In the genomic region with DNA sequence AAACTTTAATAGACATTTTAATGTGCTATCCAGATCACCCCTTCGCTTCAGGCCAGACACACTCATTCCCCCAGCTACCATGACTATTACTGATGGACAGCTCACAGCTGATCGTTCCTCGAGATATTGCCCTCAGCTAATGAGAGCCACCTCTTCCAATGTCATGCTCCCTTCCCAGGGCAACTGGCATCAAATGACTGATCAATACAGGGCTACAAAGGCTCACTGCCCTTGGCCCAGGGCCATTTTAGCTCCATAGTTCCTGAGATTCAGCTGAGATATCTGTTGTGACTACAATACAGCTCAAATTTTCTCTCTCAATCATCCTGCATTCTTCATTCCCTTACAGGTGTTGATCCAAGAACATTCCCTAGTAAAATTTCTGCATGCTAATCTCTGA, we compare ENCODE assay signal across 20 cellular contexts.
DNase-seq lines count a peak whose midpoint lies in the region; ATAC-seq, FAIRE-seq and TF ChIP-seq lines count a peak whose summit lies in the region.
"Had no signal": no experiment of that assay in that cellular context is flagged by ENCODE, and none has a peak within 500 bp of the region (broad histone marks: within the 10 kb centered on the region; RNA-seq: fewer than 3 reads in every experiment).

No MANE protein-coding gene starts in this region.

- H3K27me3 ChIP-seq in BE2C (no peaks in the 10 kb centered on the region), K562 (ENCODE audit: control insufficient read depth in 2 of 2, insufficient read depth in 2 of 2, low read length in 2 of 2) (no peaks in the 10 kb centered on the region), sigmoid colon (no peaks in the 10 kb centered on the region), mammary epithelial cell (ENCODE audit: insufficient read depth, low read length) (no peaks in the 10 kb centered on the region)
- H3K27me3 ChIP-seq: BLaER1 treated with 17β-estradiol and CSF1 and Interleukin-3, amounts not matched to agents 10 nM and 100 nM had no signal

- CTCF ChIA-PET in K562 (lab: Yijun Ruan, JAX; ENCODE audit: low intra/inter-chr PET ratio), result no interaction called here
- CTCF ChIA-PET in mammary epithelial cell (lab: Charles Lee; ENCODE audit: low non-redundant PET), result no interaction called here

- 0% methylated on average over 3 of the region's 3 CpGs for WGBS in K562 (ENCODE audit: insufficient coverage, low coverage, missing lambda C conversion rate)
- 83 to 87% methylated on average over 3 of the region's 3 CpGs for WGBS in sigmoid colon, 2 donors
- 59% methylated on average over 3 of the region's 3 CpGs for WGBS in mammary epithelial cell (ENCODE audit: low coverage, missing lambda C conversion rate)

- H2AFZ ChIP-seq in K562 (ENCODE audit: low read depth, low read length) (no peak overlapping the region), mammary epithelial cell (ENCODE audit: low read depth, low read length) (no peak overlapping the region)

- H3K9me3 ChIP-seq in BE2C, result no peaks in the 10 kb centered on the region
- H3K9me3 ChIP-seq in K562 (replicated peaks; ENCODE audit: control insufficient read depth, insufficient read depth, low read depth, low read length), result no peaks in the 10 kb centered on the region
- no peaks in the 10 kb centered on the region for H3K9me3 ChIP-seq in sigmoid colon
- H3K9me3 ChIP-seq in mammary epithelial cell (replicated peaks; ENCODE audit: insufficient read depth, low read length), result no peaks in the 10 kb centered on the region
- H3K9me3 ChIP-seq: BLaER1 treated with 17β-estradiol and CSF1 and Interleukin-3, amounts not matched to agents 10 nM and 100 nM; Caco-2 had no signal

- no peak for TF ChIP-seq CTCF in BE2C (IDR thresholded peaks at IDR 0.05; ENCODE audit: low read depth, low read length)
- TF ChIP-seq CTCF in K562 (IDR thresholded peaks at IDR 0.05 in 2 of 3, conservative IDR thresholded peaks at IDR 0.05 in 1 of 3; ENCODE audit: insufficient read depth in 2 of 3, low read depth in 1 of 3, low read length in 3 of 3), result no peak
- no peak for TF ChIP-seq CTCF in sigmoid colon (IDR thresholded peaks at IDR 0.05)
- no peak for TF ChIP-seq CTCF in mammary epithelial cell (conservative IDR thresholded peaks at IDR 0.05 in 1 of 2, IDR thresholded peaks at IDR 0.05 in 1 of 2; ENCODE audit: extremely low read depth in 1 of 2, insufficient read depth in 1 of 2, low read depth in 1 of 2, low read length in 2 of 2)

- no peaks in the 10 kb centered on the region for H3K36me3 ChIP-seq in BE2C
- no peaks in the 10 kb centered on the region for H3K36me3 ChIP-seq in K562 (ENCODE audit: control insufficient read depth, insufficient read depth, low read length)
- no peaks in the 10 kb centered on the region for H3K36me3 ChIP-seq in sigmoid colon
- no peaks in the 10 kb centered on the region for H3K36me3 ChIP-seq in mammary epithelial cell (ENCODE audit: insufficient read depth, low read length)
- H3K36me3 ChIP-seq: BLaER1 treated with 17β-estradiol and CSF1 and Interleukin-3, amounts not matched to agents 10 nM and 100 nM had no signal

- BruUV-seq in K562 (replicated peaks; lab: Mats Ljungman, UMichigan) (no TSS peak), mammary epithelial cell (replicated peaks; lab: Mats Ljungman, UMichigan) (no TSS peak)

- H3K4me2 ChIP-seq in K562 (ENCODE audit: insufficient read depth, low read length) (no peak overlapping the region), mammary epithelial cell (ENCODE audit: insufficient read depth, low read depth, low read length) (no peak overlapping the region)
- H3K4me2 ChIP-seq: BLaER1 treated with 17β-estradiol and CSF1 and Interleukin-3, amounts not matched to agents 10 nM and 100 nM had no signal

- TF ChIP-seq POLR2A in K562 (conservative IDR thresholded peaks at IDR 0.05) (no peak), sigmoid colon (IDR thresholded peaks at IDR 0.05) (no peak)

- no peaks in the 10 kb centered on the region for H3K79me2 ChIP-seq in K562 (ENCODE audit: control insufficient read depth, insufficient read depth, low read length)
- no peaks in the 10 kb centered on the region for H3K79me2 ChIP-seq in mammary epithelial cell (ENCODE audit: insufficient read depth, low read length)

- H4K20me1 ChIP-seq in K562 (replicated peaks; ENCODE audit: control insufficient read depth, insufficient read depth, low read length), result no peaks in the 10 kb centered on the region
- H4K20me1 ChIP-seq in mammary epithelial cell (ENCODE audit: insufficient read depth, low read length), result no peaks in the 10 kb centered on the region
- H4K20me1 ChIP-seq: BLaER1 treated with 17β-estradiol and CSF1 and Interleukin-3, amounts not matched to agents 10 nM and 100 nM had no signal

- H3K27ac ChIP-seq in K562 (ENCODE audit: extremely low read depth, low read depth, low read length) (no peak overlapping the region), sigmoid colon (no peak overlapping the region), mammary epithelial cell (ENCODE audit: insufficient read depth, low read depth, low read length) (no peak overlapping the region)
- H3K27ac ChIP-seq: BLaER1 treated with 17β-estradiol and CSF1 and Interleukin-3, amounts not matched to agents 10 nM and 100 nM; C4-2B had no signal

- dilution Hi-C loops in mammary epithelial cell (cut with HindIII; ENCODE audit: low sequenced_read_pairs), result no loop called here

- H3K4me1 ChIP-seq in BE2C (no peaks in the 10 kb centered on the region), K562 (replicated peaks in 1 of 2; ENCODE audit: control insufficient read depth in 2 of 2, insufficient read depth in 2 of 2, low read length in 2 of 2) (no peaks in the 10 kb centered on the region), sigmoid colon (no peaks in the 10 kb centered on the region), mammary epithelial cell (ENCODE audit: insufficient read depth, low read length) (no peaks in the 10 kb centered on the region)
- H3K4me1 ChIP-seq: BLaER1 treated with 17β-estradiol and CSF1 and Interleukin-3, amounts not matched to agents 10 nM and 100 nM; Caco-2 had no signal

- TF ChIP-seq RAD21 in K562 (CRISPR knock-in tag; conservative IDR thresholded peaks at IDR 0.05 in 1 of 2, IDR thresholded peaks at IDR 0.05 in 1 of 2), result no peak

- no peak for FAIRE-seq in K562 (lab: Jason Lieb, UNC)
- FAIRE-seq: D721Med, GM12891, GM19239 had no signal

- H3K9ac ChIP-seq in K562 (ENCODE audit: insufficient read depth in 1 of 2, low read depth in 2 of 2, low read length in 2 of 2), result no peak overlapping the region
- no peak overlapping the region for H3K9ac ChIP-seq in mammary epithelial cell (ENCODE audit: insufficient read depth, low read length)
- H3K9ac ChIP-seq: BLaER1 treated with 17β-estradiol and CSF1 and Interleukin-3, amounts not matched to agents 10 nM and 100 nM had no signal

- H3K4me3 ChIP-seq in BE2C (ENCODE audit: low read depth, low read length), result no peak overlapping the region
- H3K4me3 ChIP-seq in K562, result no peak overlapping the region
- no peak overlapping the region for H3K4me3 ChIP-seq in sigmoid colon
- no peak overlapping the region for H3K4me3 ChIP-seq in mammary epithelial cell (replicated peaks in 1 of 3; ENCODE audit: insufficient read depth in 1 of 3, low read depth in 2 of 3, low read length in 3 of 3)
- H3K4me3 ChIP-seq: BLaER1 treated with 17β-estradiol and CSF1 and Interleukin-3, amounts not matched to agents 10 nM and 100 nM had no signal

- DNase-seq in BE2C, result peak; percentile 2
- no peak for DNase-seq in K562 (ENCODE audit: extremely low read depth in 1 of 4, low spot score in 3 of 4)
- DNase-seq in left lobe of liver (ENCODE audit: low spot score), result peak; percentile 64
- DNase-seq in mucosa of gallbladder (ENCODE audit: low spot score), result peak; percentile 39
- no peak for DNase-seq in KBM-7
- DNase-seq in sigmoid colon, result no peak
- DNase-seq in mammary epithelial cell, result no peak
- DNase-seq: 8988T; ACHN; Caco-2; Calu3; CD4-positive, alpha-beta T cell; CD8-positive, alpha-beta T cell; DMS79 treated with DMSO at 0.1 percent for 48 hours; GF-D8 had no signal

- no peaks in the 10 kb centered on the region for H3K9me1 ChIP-seq in K562 (ENCODE audit: control insufficient read depth, insufficient read depth, low read length)

- in situ Hi-C loops in K562 (cut with MboI) (no loop called here), KBM-7 (cut with MboI; ENCODE audit: low pct_unique_long_range_greater_than_20kb, low sequenced_read_pairs) (no loop called here), mammary epithelial cell (cut with MboI; ENCODE audit: low sequenced_read_pairs in 2 of 2) (no loop called here)

- ATAC-seq in K562 (no peak), left lobe of liver (peak; percentile 93)
- ATAC-seq: CD8-positive, alpha-beta T cell had no signal

- POLR2A ChIA-PET in K562 (lab: Yijun Ruan, JAX), result interaction anchor here (0.6 kb wide), 1 partner anchor 10 kb away, joined by 3 read pairs; no protein-coding TSS in a partner anchor

- intact Hi-C loops in K562 (cut with micrococcal nuclease), result no loop called here
- intact Hi-C loops in sigmoid colon (cut with DNase I), result no loop called here
- intact Hi-C loops in mammary epithelial cell (cut with micrococcal nuclease), result no loop called here

- TF ChIP-seq EP300 in K562 (IDR thresholded peaks at IDR 0.05; ENCODE audit: low read length), result no peak
- TF ChIP-seq EP300 in sigmoid colon (IDR thresholded peaks at IDR 0.05), result no peak

TF ChIP-seq in K562, 482 proteins besides CTCF, POLR2A, EP300 and RAD21:
- TF ChIP-seq NCOA4 (IDR thresholded peaks at IDR 0.05; ENCODE audit: partially characterized antibody) (no peak), KDM5B (IDR thresholded peaks at IDR 0.05; ENCODE audit: insufficient replicate concordance, low read depth, low read length) (no peak)
- TF ChIP-seq, protein P1, sequence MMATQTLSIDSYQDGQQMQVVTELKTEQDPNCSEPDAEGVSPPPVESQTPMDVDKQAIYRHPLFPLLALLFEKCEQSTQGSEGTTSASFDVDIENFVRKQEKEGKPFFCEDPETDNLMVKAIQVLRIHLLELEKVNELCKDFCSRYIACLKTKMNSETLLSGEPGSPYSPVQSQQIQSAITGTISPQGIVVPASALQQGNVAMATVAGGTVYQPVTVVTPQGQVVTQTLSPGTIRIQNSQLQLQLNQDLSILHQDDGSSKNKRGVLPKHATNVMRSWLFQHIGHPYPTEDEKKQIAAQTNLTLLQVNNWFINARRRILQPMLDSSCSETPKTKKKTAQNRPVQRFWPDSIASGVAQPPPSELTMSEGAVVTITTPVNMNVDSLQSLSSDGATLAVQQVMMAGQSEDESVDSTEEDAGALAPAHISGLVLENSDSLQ (IDR thresholded peaks at IDR 0.05), result peak; percentile 31; the same call in 1 of the 2 replicates
TF ChIP-seq in K562: peak in this region for 1.

Comparison
In these comparisons a context has a peak if more than half of its experiments do, and no peak if none do; other contexts are left out.
1. DNase-seq: peak in BE2C (single experiment), left lobe of liver (single experiment) and mucosa of gallbladder (single experiment); none in K562 (0 of 4), KBM-7 (single experiment), sigmoid colon (single experiment) and mammary epithelial cell (single experiment).